ENCODE assay signal across 1 cellular context in the genomic region with DNA sequence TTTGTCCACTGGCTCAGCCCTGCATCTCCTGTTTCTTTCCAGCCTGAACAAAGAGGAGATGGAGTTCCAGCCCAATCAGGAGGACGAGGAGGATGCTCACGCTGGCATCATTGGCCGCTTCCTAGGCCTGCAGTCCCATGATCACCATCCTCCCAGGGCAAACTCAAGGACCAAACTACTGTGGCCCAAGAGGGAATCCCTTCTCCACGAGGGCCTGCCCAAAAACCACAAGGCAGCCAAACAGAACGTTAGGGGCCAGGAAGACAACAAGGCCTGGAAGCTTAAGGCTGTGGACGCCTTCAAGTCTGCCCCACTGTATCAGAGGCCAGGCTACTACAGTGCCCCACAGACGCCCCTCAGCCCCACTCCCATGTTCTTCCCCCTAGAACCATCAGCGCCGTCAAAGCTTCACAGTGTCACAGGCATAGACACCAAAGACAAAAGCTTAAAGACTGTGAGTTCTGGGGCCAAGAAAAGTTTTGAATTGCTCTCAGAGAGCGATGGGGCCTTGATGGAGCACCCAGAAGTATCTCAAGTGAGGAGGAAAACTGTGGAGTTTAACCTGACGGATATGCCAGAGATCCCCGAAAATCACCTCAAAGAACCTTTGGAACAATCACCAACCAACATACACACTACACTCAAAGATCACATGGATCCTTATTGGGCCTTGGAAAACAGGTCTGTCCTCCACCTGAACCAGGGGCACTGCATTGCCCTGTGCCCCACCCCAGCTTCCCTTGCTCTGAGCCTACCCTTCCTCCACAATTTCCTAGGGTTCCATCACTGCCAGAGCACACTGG.
TF ChIP-seq lines count a peak whose summit lies in the region.

No MANE protein-coding gene starts in this region.

TF ChIP-seq in HepG2, 621 proteins besides CTCF, POLR2A, EP300 and RAD21 (continued from another document):
- TF ChIP-seq, protein P1, sequence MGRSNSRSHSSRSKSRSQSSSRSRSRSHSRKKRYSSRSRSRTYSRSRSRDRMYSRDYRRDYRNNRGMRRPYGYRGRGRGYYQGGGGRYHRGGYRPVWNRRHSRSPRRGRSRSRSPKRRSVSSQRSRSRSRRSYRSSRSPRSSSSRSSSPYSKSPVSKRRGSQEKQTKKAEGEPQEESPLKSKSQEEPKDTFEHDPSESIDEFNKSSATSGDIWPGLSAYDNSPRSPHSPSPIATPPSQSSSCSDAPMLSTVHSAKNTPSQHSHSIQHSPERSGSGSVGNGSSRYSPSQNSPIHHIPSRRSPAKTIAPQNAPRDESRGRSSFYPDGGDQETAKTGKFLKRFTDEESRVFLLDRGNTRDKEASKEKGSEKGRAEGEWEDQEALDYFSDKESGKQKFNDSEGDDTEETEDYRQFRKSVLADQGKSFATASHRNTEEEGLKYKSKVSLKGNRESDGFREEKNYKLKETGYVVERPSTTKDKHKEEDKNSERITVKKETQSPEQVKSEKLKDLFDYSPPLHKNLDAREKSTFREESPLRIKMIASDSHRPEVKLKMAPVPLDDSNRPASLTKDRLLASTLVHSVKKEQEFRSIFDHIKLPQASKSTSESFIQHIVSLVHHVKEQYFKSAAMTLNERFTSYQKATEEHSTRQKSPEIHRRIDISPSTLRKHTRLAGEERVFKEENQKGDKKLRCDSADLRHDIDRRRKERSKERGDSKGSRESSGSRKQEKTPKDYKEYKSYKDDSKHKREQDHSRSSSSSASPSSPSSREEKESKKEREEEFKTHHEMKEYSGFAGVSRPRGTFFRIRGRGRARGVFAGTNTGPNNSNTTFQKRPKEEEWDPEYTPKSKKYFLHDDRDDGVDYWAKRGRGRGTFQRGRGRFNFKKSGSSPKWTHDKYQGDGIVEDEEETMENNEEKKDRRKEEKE (IDR thresholded peaks at IDR 0.05): no peak
- no peak for TF ChIP-seq ZNF101 (CRISPR knock-in tag; IDR thresholded peaks at IDR 0.05; ENCODE audit: borderline replicate concordance, low read depth)
- TF ChIP-seq, protein P2, sequence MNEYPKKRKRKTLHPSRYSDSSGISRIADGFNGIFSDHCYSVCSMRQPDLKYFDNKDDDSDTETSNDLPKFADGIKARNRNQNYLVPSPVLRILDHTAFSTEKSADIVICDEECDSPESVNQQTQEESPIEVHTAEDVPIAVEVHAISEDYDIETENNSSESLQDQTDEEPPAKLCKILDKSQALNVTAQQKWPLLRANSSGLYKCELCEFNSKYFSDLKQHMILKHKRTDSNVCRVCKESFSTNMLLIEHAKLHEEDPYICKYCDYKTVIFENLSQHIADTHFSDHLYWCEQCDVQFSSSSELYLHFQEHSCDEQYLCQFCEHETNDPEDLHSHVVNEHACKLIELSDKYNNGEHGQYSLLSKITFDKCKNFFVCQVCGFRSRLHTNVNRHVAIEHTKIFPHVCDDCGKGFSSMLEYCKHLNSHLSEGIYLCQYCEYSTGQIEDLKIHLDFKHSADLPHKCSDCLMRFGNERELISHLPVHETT (CRISPR knock-in tag; conservative IDR thresholded peaks at IDR 0.05): no peak
- no peak for TF ChIP-seq ZNF331 (CRISPR knock-in tag; IDR thresholded peaks at IDR 0.05)
- TF ChIP-seq, protein P3, sequence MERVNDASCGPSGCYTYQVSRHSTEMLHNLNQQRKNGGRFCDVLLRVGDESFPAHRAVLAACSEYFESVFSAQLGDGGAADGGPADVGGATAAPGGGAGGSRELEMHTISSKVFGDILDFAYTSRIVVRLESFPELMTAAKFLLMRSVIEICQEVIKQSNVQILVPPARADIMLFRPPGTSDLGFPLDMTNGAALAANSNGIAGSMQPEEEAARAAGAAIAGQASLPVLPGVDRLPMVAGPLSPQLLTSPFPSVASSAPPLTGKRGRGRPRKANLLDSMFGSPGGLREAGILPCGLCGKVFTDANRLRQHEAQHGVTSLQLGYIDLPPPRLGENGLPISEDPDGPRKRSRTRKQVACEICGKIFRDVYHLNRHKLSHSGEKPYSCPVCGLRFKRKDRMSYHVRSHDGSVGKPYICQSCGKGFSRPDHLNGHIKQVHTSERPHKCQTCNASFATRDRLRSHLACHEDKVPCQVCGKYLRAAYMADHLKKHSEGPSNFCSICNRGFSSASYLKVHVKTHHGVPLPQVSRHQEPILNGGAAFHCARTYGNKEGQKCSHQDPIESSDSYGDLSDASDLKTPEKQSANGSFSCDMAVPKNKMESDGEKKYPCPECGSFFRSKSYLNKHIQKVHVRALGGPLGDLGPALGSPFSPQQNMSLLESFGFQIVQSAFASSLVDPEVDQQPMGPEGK (CRISPR knock-in tag; IDR thresholded peaks at IDR 0.05): no peak
- no peak for TF ChIP-seq NR3C1 (CRISPR knock-in tag; IDR thresholded peaks at IDR 0.05)
- peak; percentile 79 for TF ChIP-seq AGO1 (IDR thresholded peaks at IDR 0.05; ENCODE audit: low read depth, low read length, poor library complexity, severe bottlenecking)
- TF ChIP-seq NBN (conservative IDR thresholded peaks at IDR 0.05): no peak
- no peak for TF ChIP-seq ZNF572 (CRISPR knock-in tag; IDR thresholded peaks at IDR 0.05)
- TF ChIP-seq, protein P4, sequence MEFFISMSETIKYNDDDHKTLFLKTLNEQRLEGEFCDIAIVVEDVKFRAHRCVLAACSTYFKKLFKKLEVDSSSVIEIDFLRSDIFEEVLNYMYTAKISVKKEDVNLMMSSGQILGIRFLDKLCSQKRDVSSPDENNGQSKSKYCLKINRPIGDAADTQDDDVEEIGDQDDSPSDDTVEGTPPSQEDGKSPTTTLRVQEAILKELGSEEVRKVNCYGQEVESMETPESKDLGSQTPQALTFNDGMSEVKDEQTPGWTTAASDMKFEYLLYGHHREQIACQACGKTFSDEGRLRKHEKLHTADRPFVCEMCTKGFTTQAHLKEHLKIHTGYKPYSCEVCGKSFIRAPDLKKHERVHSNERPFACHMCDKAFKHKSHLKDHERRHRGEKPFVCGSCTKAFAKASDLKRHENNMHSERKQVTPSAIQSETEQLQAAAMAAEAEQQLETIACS (CRISPR knock-in tag; IDR thresholded peaks at IDR 0.05): no peak
- TF ChIP-seq SRF (IDR thresholded peaks at IDR 0.05; ENCODE audit: low read depth, low read length): no peak
- TF ChIP-seq EHMT2 (IDR thresholded peaks at IDR 0.05; ENCODE audit: borderline replicate concordance, low read depth, low read length): no peak
